ENCODE assay signal across 1 cellular context in genomic region chr12:95717336-95717928, GRCh38.
TF ChIP-seq lines count a peak whose summit lies in the region.

No MANE protein-coding gene starts in this region.

TF ChIP-seq in H1, 55 proteins besides CTCF, POLR2A, EP300 and RAD21:
- TF ChIP-seq JUND (IDR thresholded peaks at IDR 0.05; ENCODE audit: low read length) = no peak
- no peak for TF ChIP-seq BACH1 (IDR thresholded peaks at IDR 0.05; ENCODE audit: low read length)
- TF ChIP-seq E2F6 (IDR thresholded peaks at IDR 0.05) = no peak
- no peak for TF ChIP-seq ATF3 (IDR thresholded peaks at IDR 0.05; ENCODE audit: insufficient read depth, low read depth, low read length)
- TF ChIP-seq SIX5 (IDR thresholded peaks at IDR 0.05; ENCODE audit: low read depth, low read length) = no peak
- no peak for TF ChIP-seq RNF2 (IDR thresholded peaks at IDR 0.05; ENCODE audit: borderline replicate concordance, low read depth, low read length, missing control alignments, poor library complexity, severe bottlenecking)
- no peak for TF ChIP-seq ZNF274 (IDR thresholded peaks at IDR 0.05; ENCODE audit: borderline replicate concordance, extremely low read depth, low read length)
- TF ChIP-seq SRF (IDR thresholded peaks at IDR 0.05; ENCODE audit: low read depth, low read length) = no peak
- no peak for TF ChIP-seq CHD7 (IDR thresholded peaks at IDR 0.05; ENCODE audit: insufficient replicate concordance, low read length)
- TF ChIP-seq EGR1 (IDR thresholded peaks at IDR 0.05; ENCODE audit: borderline replicate concordance, low read depth, low read length) = no peak
- no peak for TF ChIP-seq RBBP5 (IDR thresholded peaks at IDR 0.05; ENCODE audit: borderline replicate concordance, low read depth, low read length)
TF ChIP-seq in H1: peak in this region for 0.
